1 cellular context compared by ENCODE assay signal in genomic region chr11:122672892-122673291, GRCh38.
TF ChIP-seq lines count a peak whose summit lies in the region.

No MANE protein-coding gene starts in this region.

TF ChIP-seq in IMR-90, 13 proteins besides CTCF, POLR2A, EP300 and RAD21:
- TF ChIP-seq NFE2L2 (IDR thresholded peaks at IDR 0.05; ENCODE audit: low read depth, low read length) (no peak), CEBPB (IDR thresholded peaks at IDR 0.05; ENCODE audit: low read depth, low read length) (peak; percentile 66), CHD1 (IDR thresholded peaks at IDR 0.05; ENCODE audit: low read depth, low read length) (no peak), BHLHE40 (IDR thresholded peaks at IDR 0.05; ENCODE audit: low read depth, low read length) (no peak), RCOR1 (IDR thresholded peaks at IDR 0.05; ENCODE audit: insufficient replicate concordance, low read length) (no peak), ELK1 (IDR thresholded peaks at IDR 0.05; ENCODE audit: borderline replicate concordance, low read depth, low read length) (no peak)
